21 cellular contexts compared by ENCODE assay signal in genomic region chr2:99775585-99775984, GRCh38.
A peak's percentile ranks its signal among the peaks of the same experiment; 100 is the strongest.
DNase-seq lines count a peak whose midpoint lies in the region; ATAC-seq, FAIRE-seq and TF ChIP-seq lines count a peak whose summit lies in the region.
"Had no signal": no experiment of that assay in that cellular context is flagged by ENCODE, and none has a peak within 500 bp of the region (broad histone marks: within the 10 kb centered on the region; RNA-seq: fewer than 3 reads in every experiment).

No MANE protein-coding gene starts in this region.

- H3K4me3 Mint-ChIP-seq in Caco-2 (ENCODE audit: unreplicated experiment): no peak overlapping the region
- H3K4me3 Mint-ChIP-seq: activated CD4-positive, alpha-beta T cell treated with anti-CD3 and anti-CD28 coated beads, Interleukin-2, amount 10 ng/mL, durations not matched to agents 24 days and 14 days; CD14-positive monocyte had no signal

- CTCF ChIA-PET in Caco-2 (lab: Charles Lee): no interaction called here

- DNase-seq in ELR (ENCODE audit: low read depth): peak; percentile 76
- DNase-seq in RCC 7860 (ENCODE audit: low spot score): peak; percentile 29
- peak; percentile 8 for DNase-seq in fibroblast of villous mesenchyme (ENCODE audit: low read depth)
- peak; percentile 33 for DNase-seq in renal cortical epithelial cell (ENCODE audit: low read depth)
- DNase-seq in T-helper 1 cell: no peak
- no peak for DNase-seq in Caco-2
- DNase-seq in NCI-H1930 (lab: John Stamatoyannopoulos, UW): no peak
- DNase-seq: activated CD4-positive, alpha-beta T cell treated with anti-CD3 and anti-CD28 coated beads, Interleukin-2, amount 10 ng/mL, durations not matched to agents 24 days and 14 days; DND-41; NCI-H187; NCI-H510A; pancreas; SJCRH30; stimulated activated CD4-positive, alpha-beta T cell treated with anti-CD3 and anti-CD28 coated beads, Interleukin-4, amount 100 ng/mL, for 24 hours; stimulated activated CD8-positive, alpha-beta memory T cell treated with anti-CD3 and anti-CD28 coated beads, Interleukin-4, amount 100 ng/mL, for 48 hours had no signal

- peaks cover 5% of the 10 kb centered on the region for H3K27me3 Mint-ChIP-seq in Caco-2 (ENCODE audit: insufficient read depth, unreplicated experiment)
- H3K27me3 Mint-ChIP-seq: activated CD4-positive, alpha-beta T cell treated with anti-CD3 and anti-CD28 coated beads, Interleukin-2, amount 10 ng/mL, durations not matched to agents 24 days and 14 days had no signal

- H3K27ac Mint-ChIP-seq in Caco-2 (ENCODE audit: unreplicated experiment): no peak overlapping the region
- H3K27ac Mint-ChIP-seq: activated CD4-positive, alpha-beta T cell treated with anti-CD3 and anti-CD28 coated beads, Interleukin-2, amount 10 ng/mL, durations not matched to agents 24 days and 14 days; activated naive CD4-positive, alpha-beta T cell treated with anti-CD3 and anti-CD28 coated beads, Interleukin-2, amount 50 U/mL, for 72 hours had no signal

- TF ChIP-seq CTCF in fibroblast of villous mesenchyme (IDR thresholded peaks at IDR 0.05; ENCODE audit: insufficient read depth, low read depth, low read length): no peak
- TF ChIP-seq CTCF in Caco-2 (IDR thresholded peaks at IDR 0.05; ENCODE audit: insufficient read depth in 1 of 2, low read depth in 1 of 2, low read length in 1 of 2, severe bottlenecking in 1 of 2, unreplicated experiment in 1 of 2): no peak

- H3K36me3 ChIP-seq in Caco-2 (ENCODE audit: control insufficient read depth, insufficient read depth, low read length): no peaks in the 10 kb centered on the region
- H3K36me3 ChIP-seq: pancreas, SJCRH30, suprapubic skin had no signal

- ATAC-seq in HG03571 (IDR thresholded peaks at IDR 0.05; ENCODE audit: unreplicated experiment): no peak
- ATAC-seq: activated naive CD4-positive, alpha-beta T cell treated with anti-CD3 and anti-CD28 coated beads, Interleukin-2, amount 50 U/mL, for 72 hours; left lobe of liver; pancreas had no signal

- no peaks in the 10 kb centered on the region; the same call in 1 of the 2 replicates for H3K9me3 ChIP-seq in Caco-2
- H3K9me3 ChIP-seq: pancreas, suprapubic skin had no signal

- intact Hi-C loops in Caco-2 (cut with micrococcal nuclease; ENCODE audit: unreplicated experiment): no loop called here

- POLR2A ChIA-PET in Caco-2 (lab: Charles Lee): no interaction called here

- BruUV-seq in Caco-2 (replicated peaks; lab: Mats Ljungman, UMichigan): no TSS peak

- H3K4me3 ChIP-seq in fibroblast of villous mesenchyme (ENCODE audit: low read depth, low read length) (no peak overlapping the region), Caco-2 (ENCODE audit: low read depth, low read length) (no peak overlapping the region)
- H3K4me3 ChIP-seq: pancreas, SJCRH30, suprapubic skin had no signal

- FAIRE-seq in RCC 7860 (lab: Jason Lieb, UNC): no peak
- FAIRE-seq: bronchial epithelial cell, pancreas had no signal

- H3K4me1 ChIP-seq in Caco-2: no peaks in the 10 kb centered on the region
- H3K4me1 ChIP-seq: pancreas, SJCRH30, suprapubic skin had no signal

- no peaks in the 10 kb centered on the region for H3K36me3 Mint-ChIP-seq in Caco-2 (ENCODE audit: insufficient read depth, unreplicated experiment)

- H3K27me3 ChIP-seq in Caco-2 (replicated peaks; ENCODE audit: control insufficient read depth, insufficient read depth, low read length): no peaks in the 10 kb centered on the region; the same call in 1 of the 2 replicates
- H3K27me3 ChIP-seq: pancreas, SJCRH30, suprapubic skin had no signal

- peaks cover 20% of the 10 kb centered on the region for H3K9me3 Mint-ChIP-seq in Caco-2 (ENCODE audit: unreplicated experiment)

- no peaks in the 10 kb centered on the region for H3K4me1 Mint-ChIP-seq in Caco-2 (ENCODE audit: low read depth, unreplicated experiment)
- H3K4me1 Mint-ChIP-seq: activated CD4-positive, alpha-beta T cell treated with anti-CD3 and anti-CD28 coated beads, Interleukin-2, amount 10 ng/mL, durations not matched to agents 24 days and 14 days had no signal

Comparison
In these comparisons a context has a peak if more than half of its experiments do, and no peak if none do; other contexts are left out.
1. DNase-seq: peak in ELR (single experiment), RCC 7860 (single experiment), fibroblast of villous mesenchyme (single experiment) and renal cortical epithelial cell (single experiment); none in T-helper 1 cell (0 of 5), Caco-2 (0 of 2) and NCI-H1930 (0 of 2).